8 cellular contexts compared by ENCODE assay signal in genomic region chr5:26740182-26740581, GRCh38.
"Had no signal": no experiment of that assay in that cellular context is flagged by ENCODE, and none has a peak within 500 bp of the region (broad histone marks: within the 10 kb centered on the region; RNA-seq: fewer than 3 reads in every experiment).

No MANE protein-coding gene starts in this region.

- H3K36me3 Mint-ChIP-seq: IgD-negative memory B cell had no signal

- H3K4me3 ChIP-seq: K562 had no signal

- DNase-seq: IMR-90, KBM-7, KG1 had no signal

- H3K4me1 Mint-ChIP-seq: IgD-negative memory B cell had no signal

- ATAC-seq: HepG2, K562 had no signal

- H3K4me3 Mint-ChIP-seq: IgD-negative memory B cell had no signal

- H3K27me3 Mint-ChIP-seq: IgD-negative memory B cell had no signal

- H3K9ac ChIP-seq: KMS-11 had no signal

- H3K27ac Mint-ChIP-seq: IgD-negative memory B cell had no signal

- H3K4me2 ChIP-seq: KMS-11 had no signal

- H3K27ac ChIP-seq: HL-60, KMS-11 had no signal
